Comparison of ENCODE assay signal across 17 cellular contexts in the genomic region with DNA sequence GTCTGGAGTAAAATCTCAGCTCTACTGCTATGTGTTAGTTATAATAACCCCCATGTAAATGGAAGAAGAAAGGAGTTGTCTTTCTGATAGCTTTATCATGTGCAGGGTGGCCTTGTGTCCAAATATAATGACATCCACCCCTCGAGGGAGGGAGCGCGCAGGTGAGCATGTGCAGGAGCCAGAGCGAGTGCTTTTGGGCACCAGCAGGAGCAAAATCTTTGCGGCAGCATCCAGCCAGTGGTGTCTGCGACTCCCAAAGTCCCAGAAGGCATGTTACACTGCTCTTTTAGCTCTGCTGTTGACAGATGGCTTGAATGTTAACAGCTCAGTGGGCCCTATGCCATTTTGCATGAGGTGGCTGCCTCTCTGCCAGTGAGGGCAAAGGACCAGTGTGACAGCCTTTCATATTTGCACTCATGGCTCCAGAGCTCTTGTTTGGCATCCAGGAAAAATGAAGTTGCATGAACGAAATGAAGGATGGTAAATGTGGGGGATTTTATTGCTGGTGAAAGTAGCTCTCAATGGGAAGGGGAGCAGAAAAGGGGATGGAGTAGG.
"Had no signal": no experiment of that assay in that cellular context is flagged by ENCODE, and none has a peak within 500 bp of the region (broad histone marks: within the 10 kb centered on the region; RNA-seq: fewer than 3 reads in every experiment).

No MANE protein-coding gene starts in this region.

- H3K27ac ChIP-seq: esophagus squamous epithelium, foreskin keratinocyte, left lung, testis had no signal

- H3K4me1 ChIP-seq: esophagus squamous epithelium, foreskin keratinocyte, left lung, testis had no signal

- H3K27ac Mint-ChIP-seq: activated CD8-positive, alpha-beta memory T cell treated with anti-CD3 and anti-CD28 coated beads, Interleukin-2, amount 10 ng/mL, durations not matched to agents 7 days and 5 days; activated naive CD4-positive, alpha-beta T cell treated with anti-CD3 and anti-CD28 coated beads, Interleukin-2, amount 50 U/mL, for 24 hours; activated T-cell treated with anti-CD3 and anti-CD28 coated beads, Interleukin-2, amount 50 U/mL, for 24 hours; stimulated activated naive CD8-positive, alpha-beta T cell treated with anti-CD3 and anti-CD28 coated beads, Interleukin-15, amount 100 ng/mL, for 72 hours; T-helper 2 cell treated with Interferon-gamma antibody and Interleukin-4, amounts not matched to agents 5 μg/mL and 100 μg/mL, for 36 hours had no signal

- H3K36me3 Mint-ChIP-seq: activated CD8-positive, alpha-beta memory T cell treated with anti-CD3 and anti-CD28 coated beads, Interleukin-2, amount 10 ng/mL, durations not matched to agents 7 days and 5 days; activated naive CD4-positive, alpha-beta T cell treated with anti-CD3 and anti-CD28 coated beads, Interleukin-2, amount 50 U/mL, for 24 hours had no signal

- H3K36me3 ChIP-seq: esophagus squamous epithelium, left lung had no signal

- H3K4me3 Mint-ChIP-seq: activated CD8-positive, alpha-beta memory T cell treated with anti-CD3 and anti-CD28 coated beads, Interleukin-2, amount 10 ng/mL, durations not matched to agents 7 days and 5 days; activated naive CD4-positive, alpha-beta T cell treated with anti-CD3 and anti-CD28 coated beads, Interleukin-2, amount 50 U/mL, for 24 hours; activated T-cell treated with anti-CD3 and anti-CD28 coated beads, Interleukin-2, amount 50 U/mL, for 24 hours; stimulated activated naive CD8-positive, alpha-beta T cell treated with anti-CD3 and anti-CD28 coated beads, Interleukin-15, amount 100 ng/mL, for 72 hours; T-helper 2 cell treated with Interferon-gamma antibody and Interleukin-4, amounts not matched to agents 5 μg/mL and 100 μg/mL, for 36 hours had no signal

- H3K4me3 ChIP-seq: esophagus squamous epithelium, left lung, testis had no signal

- H3K27me3 Mint-ChIP-seq: activated CD8-positive, alpha-beta memory T cell treated with anti-CD3 and anti-CD28 coated beads, Interleukin-2, amount 10 ng/mL, durations not matched to agents 7 days and 5 days; stimulated activated naive CD8-positive, alpha-beta T cell treated with anti-CD3 and anti-CD28 coated beads, Interleukin-15, amount 100 ng/mL, for 72 hours had no signal

- H3K9me3 ChIP-seq: esophagus squamous epithelium, left lung, testis had no signal

- DNase-seq: activated CD4-positive, alpha-beta T cell treated with anti-CD3 and anti-CD28 coated beads for 1 hour; activated CD4-positive, alpha-beta T cell treated with anti-CD3 and anti-CD28 coated beads, Interleukin-2, amount 50 U/mL, for 48 hours; activated CD8-positive, alpha-beta memory T cell treated with anti-CD3 and anti-CD28 coated beads, Interleukin-2, amount 10 ng/mL, durations not matched to agents 7 days and 5 days; activated effector memory CD4-positive, alpha-beta T cell treated with Interleukin-2 at 50 U/mL for 16 hours; activated T-cell treated with anti-CD3 and anti-CD28 coated beads, Interleukin-2, amount 50 U/mL, for 24 hours; amygdala; esophagus squamous epithelium; foreskin keratinocyte; head of caudate nucleus; mesendoderm; stimulated activated CD4-positive, alpha-beta T cell treated with anti-CD3 and anti-CD28 coated beads, Interleukin-15, amount 100 ng/mL, for 24 hours; stimulated activated CD4-positive, alpha-beta T cell treated with anti-CD3 and anti-CD28 coated beads, Interleukin-4, amount 100 ng/mL, for 24 hours; stimulated activated naive CD8-positive, alpha-beta T cell treated with anti-CD3 and anti-CD28 coated beads, Interleukin-15, amount 100 ng/mL, for 72 hours; testis had no signal

- H3K9me3 Mint-ChIP-seq: activated T-cell treated with anti-CD3 and anti-CD28 coated beads, Interleukin-2, amount 50 U/mL, for 24 hours; stimulated activated naive CD8-positive, alpha-beta T cell treated with anti-CD3 and anti-CD28 coated beads, Interleukin-15, amount 100 ng/mL, for 72 hours; T-helper 2 cell treated with Interferon-gamma antibody and Interleukin-4, amounts not matched to agents 5 μg/mL and 100 μg/mL, for 36 hours had no signal

- H3K4me1 Mint-ChIP-seq: activated CD8-positive, alpha-beta memory T cell treated with anti-CD3 and anti-CD28 coated beads, Interleukin-2, amount 10 ng/mL, durations not matched to agents 7 days and 5 days; activated naive CD4-positive, alpha-beta T cell treated with anti-CD3 and anti-CD28 coated beads, Interleukin-2, amount 50 U/mL, for 24 hours; stimulated activated naive CD8-positive, alpha-beta T cell treated with anti-CD3 and anti-CD28 coated beads, Interleukin-15, amount 100 ng/mL, for 72 hours had no signal

- H3K27me3 ChIP-seq: esophagus squamous epithelium, foreskin keratinocyte, left lung, testis had no signal

- ATAC-seq: activated CD8-positive, alpha-beta memory T cell treated with anti-CD3 and anti-CD28 coated beads, Interleukin-2, amount 10 ng/mL, durations not matched to agents 7 days and 5 days; foreskin keratinocyte; left lung; stimulated activated naive CD8-positive, alpha-beta T cell treated with anti-CD3 and anti-CD28 coated beads, Interleukin-15, amount 100 ng/mL, for 72 hours had no signal
